40 cellular contexts compared by ENCODE assay signal in genomic region chr11:4740735-4741134, GRCh38. TPM values are rescaled to one million over a fixed set of nuclear protein-coding genes. Genes with fewer than 3 reads are reported as not detected.
"Had no signal": no experiment of that assay in that cellular context is flagged by ENCODE, and none has a peak within 500 bp of the region (broad histone marks: within the 10 kb centered on the region; RNA-seq: fewer than 3 reads in every experiment).

No MANE protein-coding gene starts in this region.

- H3K36me3 ChIP-seq: MG63 had no signal

- H3K27ac ChIP-seq: KMS-11 had no signal

- H3K4me3 ChIP-seq: MG63 had no signal

- H3K27me3 ChIP-seq: MG63 had no signal

- DNase-seq: Karpas-422, Kasumi-1, KG1, MG63, MM.1S, MV-4-11, NCI-H1048, NCI-H1092, NCI-H1092 treated with DMSO at 0.1 percent for 48 hours, NCI-H1105, NCI-H1105 treated with DMSO at 0.1 percent for 48 hours, NCI-H1417, NCI-H1417 treated with DMSO at 0.1 percent for 48 hours, NCI-H1436, NCI-H1436 treated with DMSO at 0.1 percent for 48 hours, NCI-H146, NCI-H1694, NCI-H1694 treated with DMSO at 0.1 percent for 48 hours, NCI-H187, NCI-H187 treated with DMSO at 0.1 percent for 48 hours, NCI-H1930, NCI-H2029, NCI-H2029 treated with DMSO at 0.1 percent for 48 hours, NCI-H2081 treated with DMSO at 0.1 percent for 48 hours, NCI-H2107, NCI-H2171, NCI-H2171 treated with DMSO at 0.1 percent for 48 hours, NCI-H2227 treated with DMSO at 0.1 percent for 48 hours, NCI-H226, NCI-H345, NCI-H446, NCI-H446 treated with DMSO at 0.1 percent for 48 hours, NCI-H510A, NCI-H510A treated with DMSO at 0.1 percent for 48 hours, NCI-H524 had no signal

- H3K9me3 ChIP-seq: MG63 had no signal

RNA-seq across cellular contexts. Expression of gene OR51F1, which starts 29.0 kb away (rescaled TPM):
- total RNA-seq: LHCN-M2, M059J, MCF 10A, NCI-H460 had no signal

RNA-seq across cellular contexts. Expression of gene MMP26, which starts 36.2 kb away (rescaled TPM):
- total RNA-seq: LHCN-M2, M059J, MCF 10A, NCI-H460 had no signal

RNA-seq across cellular contexts. Expression of gene OR51E2, which starts 43.1 kb away (rescaled TPM):
- total RNA-seq: LHCN-M2, M059J, MCF 10A, NCI-H460 had no signal
